ENCODE assay signal across 19 cellular contexts in genomic region chr17:5238333-5238732, GRCh38. TPM values are rescaled to one million over a fixed set of nuclear protein-coding genes. Genes with fewer than 3 reads are reported as not detected.
DNase-seq lines count a peak whose midpoint lies in the region; ATAC-seq and TF ChIP-seq lines count a peak whose summit lies in the region.
"Had no signal": no experiment of that assay in that cellular context is flagged by ENCODE, and none has a peak within 500 bp of the region (broad histone marks: within the 10 kb centered on the region; RNA-seq: fewer than 3 reads in every experiment).

No MANE protein-coding gene starts in this region.

- no peak overlapping the region for H2BK120ac ChIP-seq in neuronal stem cell (ENCODE audit: low read depth, low read length)

- H3K79me1 ChIP-seq in neuronal stem cell (ENCODE audit: low read depth, low read length): no peaks in the 10 kb centered on the region

- H3K36me3 ChIP-seq in CD4-positive, CD25-positive, alpha-beta regulatory T cell (ENCODE audit: control insufficient read depth, insufficient read depth, low read length): no peaks in the 10 kb centered on the region
- peaks cover 5% of the 10 kb centered on the region; the same call in 1 of the 2 replicates for H3K36me3 ChIP-seq in DOHH2 (ENCODE audit: control insufficient read depth, low read length)
- H3K36me3 ChIP-seq in neuronal stem cell (replicated peaks in 1 of 2; ENCODE audit: control insufficient read depth in 2 of 2, insufficient read depth in 2 of 2, low read length in 2 of 2): peaks cover 0 to 10% of the 10 kb centered on the region in 2 donors

- no peak overlapping the region for H2AK5ac ChIP-seq in neuronal stem cell (ENCODE audit: low read depth, low read length)

- no peak overlapping the region for H2AFZ ChIP-seq in neuronal stem cell (ENCODE audit: low read length)

- no peak overlapping the region for H2BK5ac ChIP-seq in neuronal stem cell (ENCODE audit: low read length)

- CTCF ChIA-PET in activated B cell treated with CpG ODN at 0.5 μM for 24 hours (lab: Charles Lee): interaction anchor here (0.7 to 6.2 kb wide), 6 partner anchors 10 to 149 kb away, joined by 3 to 127 read pairs (median 7); partner anchors contain the start of gene ZNF594

- no peak overlapping the region for H3K9ac ChIP-seq in neuronal stem cell (ENCODE audit: low read depth, low read length, poor library complexity)
- H3K9ac ChIP-seq: SK-N-SH had no signal

- no peak overlapping the region for H4K91ac ChIP-seq in neuronal stem cell (ENCODE audit: low read depth, low read length, poor library complexity)

- H3K9me3 Mint-ChIP-seq in CD4-positive, CD25-positive, alpha-beta regulatory T cell: no peaks in the 10 kb centered on the region
- H3K9me3 Mint-ChIP-seq in activated B cell treated with CpG ODN at 0.5 μM for 24 hours: no peaks in the 10 kb centered on the region
- H3K9me3 Mint-ChIP-seq in natural killer cell: no peaks in the 10 kb centered on the region

- H3K79me2 ChIP-seq in DOHH2 (ENCODE audit: control insufficient read depth, low read length): peaks cover 3% of the 10 kb centered on the region; the same call in 1 of the 2 replicates

- H3K14ac ChIP-seq in neuronal stem cell (ENCODE audit: low read length): no peak overlapping the region

- H3K4ac ChIP-seq in neuronal stem cell (ENCODE audit: low read length): no peak overlapping the region

- no peak overlapping the region for H3K23ac ChIP-seq in neuronal stem cell (ENCODE audit: low read depth, low read length, poor library complexity)

- no peak overlapping the region for H3K4me3 Mint-ChIP-seq in CD4-positive, CD25-positive, alpha-beta regulatory T cell
- H3K4me3 Mint-ChIP-seq in activated B cell treated with CpG ODN at 0.5 μM for 24 hours (peak overlapping the region; percentile 24), natural killer cell (no peak overlapping the region)
- H3K4me3 Mint-ChIP-seq: CD4-positive, alpha-beta memory T cell had no signal

- POLR2A ChIA-PET in activated B cell treated with CpG ODN at 0.5 μM for 24 hours (lab: Charles Lee): interaction anchor here (0.5 to 4.6 kb wide), 11 partner anchors 10 to 157 kb away, joined by 3 to 39 read pairs (median 4); partner anchors contain the start of gene ZNF594

- H2BK12ac ChIP-seq in neuronal stem cell (ENCODE audit: low read length): no peak overlapping the region

- no peak overlapping the region for H3K18ac ChIP-seq in neuronal stem cell (ENCODE audit: low read length)

- peaks cover 32% of the 10 kb centered on the region for H3K4me1 ChIP-seq in CD4-positive, CD25-positive, alpha-beta regulatory T cell (ENCODE audit: control insufficient read depth, insufficient read depth, low read length, poor library complexity, severe bottlenecking)
- peaks cover 74% of the 10 kb centered on the region for H3K4me1 ChIP-seq in DOHH2 (ENCODE audit: control insufficient read depth, low read length)
- no peaks in the 10 kb centered on the region for H3K4me1 ChIP-seq in neuronal stem cell (ENCODE audit: control insufficient read depth in 2 of 2, insufficient read depth in 1 of 2, low read depth in 1 of 2, low read length in 2 of 2)

- H3F3A ChIP-seq in DOHH2 (ENCODE audit: control insufficient read depth, insufficient read depth): peaks cover 40% of the 10 kb centered on the region

- no CpG with 5 or more reads among the region's 4 CpGs for WGBS in neuronal stem cell (ENCODE audit: extremely low coverage in 2 of 2, insufficient read length in 2 of 2, insufficient replicate concordance in 1 of 2), 2 donors

- H4K8ac ChIP-seq in neuronal stem cell (ENCODE audit: low read depth, low read length): no peak overlapping the region

- peak overlapping the region; percentile 57 for H3K4me2 ChIP-seq in DOHH2 (ENCODE audit: low read length)
- no peak overlapping the region for H3K4me2 ChIP-seq in neuronal stem cell (ENCODE audit: insufficient read depth, low read length, poor library complexity, severe bottlenecking)
- H3K4me2 ChIP-seq: SK-N-SH had no signal

- peaks cover 8 to 66% (median 24%) of the 10 kb centered on the region in 4 donors for H3K4me1 Mint-ChIP-seq in CD4-positive, CD25-positive, alpha-beta regulatory T cell
- H3K4me1 Mint-ChIP-seq in activated B cell treated with CpG ODN at 0.5 μM for 24 hours (peaks cover 78% of the 10 kb centered on the region), natural killer cell (peaks cover 67 to 68% of the 10 kb centered on the region in 2 donors)

- peak overlapping the region; percentile 79 to 90 (median 84) for H3K27ac Mint-ChIP-seq in CD4-positive, CD25-positive, alpha-beta regulatory T cell
- H3K27ac Mint-ChIP-seq in activated B cell treated with CpG ODN at 0.5 μM for 24 hours (peak overlapping the region; percentile 98), natural killer cell (peak overlapping the region; percentile 91 to 96)

- H3K27me3 ChIP-seq in CD4-positive, CD25-positive, alpha-beta regulatory T cell (ENCODE audit: control insufficient read depth, insufficient read depth, low read length): no peaks in the 10 kb centered on the region
- no peaks in the 10 kb centered on the region for H3K27me3 ChIP-seq in DOHH2 (ENCODE audit: control insufficient read depth, low read length)
- no peaks in the 10 kb centered on the region for H3K27me3 ChIP-seq in neuronal stem cell (ENCODE audit: control insufficient read depth in 3 of 3, insufficient read depth in 3 of 3, low read depth in 1 of 3, low read length in 3 of 3)

- H3K4me3 ChIP-seq in CD4-positive, CD25-positive, alpha-beta regulatory T cell (ENCODE audit: low read depth, low read length): no peak overlapping the region
- H3K4me3 ChIP-seq in DOHH2 (ENCODE audit: low read length) (peak overlapping the region; percentile 38), neuronal stem cell (ENCODE audit: low read length in 2 of 2) (no peak overlapping the region)

- H3K9me3 ChIP-seq in CD4-positive, CD25-positive, alpha-beta regulatory T cell (ENCODE audit: control insufficient read depth in 2 of 2, low read length in 2 of 2): no peaks in the 10 kb centered on the region
- H3K9me3 ChIP-seq in DOHH2 (ENCODE audit: control insufficient read depth, insufficient read depth, low read length): 0 out of 2 replicates have a peak, but pooled peaks cover 6% of the 10 kb centered on the region
- no peaks in the 10 kb centered on the region for H3K9me3 ChIP-seq in neuronal stem cell (replicated peaks in 1 of 2; ENCODE audit: control insufficient read depth in 2 of 2, insufficient read depth in 1 of 2, low read depth in 1 of 2, low read length in 2 of 2)
- H3K9me3 ChIP-seq: SK-N-SH had no signal

- H3K9me2 ChIP-seq in DOHH2 (replicated peaks; ENCODE audit: control insufficient read depth, low read length): no peaks in the 10 kb centered on the region
- H3K9me2 ChIP-seq: SK-N-SH had no signal

- H4K20me1 ChIP-seq in DOHH2 (ENCODE audit: control insufficient read depth, insufficient read depth, low read depth, low read length): no peaks in the 10 kb centered on the region

- intact Hi-C loops in activated B cell treated with CpG ODN at 0.5 μM for 24 hours (cut with micrococcal nuclease) (loop anchor here (5.0 kb wide), 1 partner anchor 206 kb away; no protein-coding TSS in a partner anchor), natural killer cell (cut with micrococcal nuclease) (loop anchor here (5.0 kb wide), 1 partner anchor 44 kb away; the partner anchor contains the start of gene RABEP1)

- no peak for DNase-seq in CD4-positive, CD25-positive, alpha-beta regulatory T cell
- DNase-seq in activated B cell treated with CpG ODN at 0.5 μM for 24 hours: no peak
- no peak for DNase-seq in natural killer cell
- DNase-seq in NCI-H82 (lab: John Stamatoyannopoulos, UW): no peak
- DNase-seq in neuronal stem cell (ENCODE audit: low spot score): no peak
- DNase-seq in NCI-H146 treated with DMSO at 0.1 percent for 48 hours (lab: John Stamatoyannopoulos, UW; ENCODE audit: unreplicated experiment): no peak
- DNase-seq in NCI-H774 (lab: John Stamatoyannopoulos, UW): no peak
- DNase-seq: ACHN; CD4-positive, alpha-beta memory T cell; GF-D8; H7; Kasumi-1; MM.1S had no signal

- H3K36me3 Mint-ChIP-seq in CD4-positive, CD25-positive, alpha-beta regulatory T cell: peaks cover 13% of the 10 kb centered on the region
- H3K36me3 Mint-ChIP-seq in activated B cell treated with CpG ODN at 0.5 μM for 24 hours (ENCODE audit: low read depth): peaks cover 2% of the 10 kb centered on the region
- H3K36me3 Mint-ChIP-seq in natural killer cell: no peaks in the 10 kb centered on the region
- H3K36me3 Mint-ChIP-seq: CD4-positive, alpha-beta memory T cell had no signal

- H3K27me3 Mint-ChIP-seq in CD4-positive, CD25-positive, alpha-beta regulatory T cell: peaks cover 5% of the 10 kb centered on the region
- H3K27me3 Mint-ChIP-seq in activated B cell treated with CpG ODN at 0.5 μM for 24 hours (no peaks in the 10 kb centered on the region), natural killer cell (ENCODE audit: low read depth in 2 of 2) (no peaks in the 10 kb centered on the region)
- H3K27me3 Mint-ChIP-seq: CD4-positive, alpha-beta memory T cell had no signal

- TF ChIP-seq CTCF in DOHH2 (IDR thresholded peaks at IDR 0.05; ENCODE audit: low read depth, low read length, poor library complexity, severe bottlenecking) (no peak), activated B cell treated with CpG ODN at 0.5 μM for 24 hours (IDR thresholded peaks at IDR 0.05) (no peak), natural killer cell (IDR thresholded peaks at IDR 0.05) (no peak)

- H3K27ac ChIP-seq in CD4-positive, CD25-positive, alpha-beta regulatory T cell (ENCODE audit: insufficient read depth, low read length, poor library complexity, severe bottlenecking): no peak overlapping the region
- H3K27ac ChIP-seq in DOHH2 (ENCODE audit: low read depth, low read length): peak overlapping the region; percentile 66
- H3K27ac ChIP-seq in neuronal stem cell (replicated peaks; ENCODE audit: low read length): no peak overlapping the region

- no peak for ATAC-seq in CD4-positive, CD25-positive, alpha-beta regulatory T cell (ENCODE audit: low read depth in 2 of 2)
- no peak for ATAC-seq in activated B cell treated with CpG ODN at 0.5 μM for 24 hours (ENCODE audit: low read depth)
- no peak for ATAC-seq in natural killer cell

- no peak overlapping the region for H2BK15ac ChIP-seq in neuronal stem cell (ENCODE audit: low read length)

RNA-seq across cellular contexts. Expression of gene SCIMP, which starts 3.7 kb away (rescaled TPM):
- total RNA-seq in CD4-positive, CD25-positive, alpha-beta regulatory T cell: not detected
- 1 to 10 TPM in 1 of 4 donors, under 1 TPM in 3; 0.19 to 1.2 (median 0.29) TPM for polyA plus RNA-seq in CD4-positive, CD25-positive, alpha-beta regulatory T cell
- total RNA-seq in activated B cell treated with CpG ODN at 0.5 μM for 24 hours (23.4 and 24.5 TPM in 2 replicates), natural killer cell (1 to 10 TPM; 3.9 to 10.0 (median 8.0) TPM)
- polyA plus RNA-seq in neuronal stem cell (2013, experiment 1 of 2): not detected
- polyA plus RNA-seq in neuronal stem cell (2013, experiment 2 of 2): not detected
- total RNA-seq: Daoy; H7; HT-29; IMR-90; T-helper 1 cell treated with Interleukin-12 subunit alpha and Interleukin-12 subunit beta and Interleukin-4 antibody, amounts not matched to agents 30 ng/mL and 1 ng/mL, for 36 hours had no signal
- polyA plus RNA-seq: IMR-90, SK-N-SH had no signal

RNA-seq across cellular contexts. Expression of gene RABEP1, which starts 43.8 kb away (rescaled TPM):
- 45.5 TPM for total RNA-seq in CD4-positive, CD25-positive, alpha-beta regulatory T cell
- polyA plus RNA-seq in CD4-positive, CD25-positive, alpha-beta regulatory T cell: 10 to 100 TPM; 23.7 to 29.0 (median 26.7) TPM
- total RNA-seq in activated B cell treated with CpG ODN at 0.5 μM for 24 hours: 63.5 and 67.5 TPM in 2 replicates
- 10 to 100 TPM; 44.1 to 64.0 (median 44.2) TPM for total RNA-seq in natural killer cell
- polyA plus RNA-seq in neuronal stem cell (2013, experiment 1 of 2): 38.8 TPM
- polyA plus RNA-seq in neuronal stem cell (2013, experiment 2 of 2): 37.9 TPM

RNA-seq across cellular contexts. Expression of gene ZNF594, which starts 46.7 kb away (rescaled TPM):
- 3.1 TPM for total RNA-seq in CD4-positive, CD25-positive, alpha-beta regulatory T cell
- polyA plus RNA-seq in CD4-positive, CD25-positive, alpha-beta regulatory T cell: 1 to 10 TPM in 3 of 4 donors, under 1 TPM in 1; 0.86 to 2.4 (median 1.8) TPM
- 20.4 and 26.8 TPM in 2 replicates for total RNA-seq in activated B cell treated with CpG ODN at 0.5 μM for 24 hours
- 1 to 10 TPM; 5.1 to 7.9 (median 6.1) TPM for total RNA-seq in natural killer cell
- polyA plus RNA-seq in neuronal stem cell (2013, experiment 1 of 2): 5.1 TPM
- 5.8 TPM for polyA plus RNA-seq in neuronal stem cell (2013, experiment 2 of 2)
